Comparison of ENCODE assay signal across 1 cellular context in the genomic region with DNA sequence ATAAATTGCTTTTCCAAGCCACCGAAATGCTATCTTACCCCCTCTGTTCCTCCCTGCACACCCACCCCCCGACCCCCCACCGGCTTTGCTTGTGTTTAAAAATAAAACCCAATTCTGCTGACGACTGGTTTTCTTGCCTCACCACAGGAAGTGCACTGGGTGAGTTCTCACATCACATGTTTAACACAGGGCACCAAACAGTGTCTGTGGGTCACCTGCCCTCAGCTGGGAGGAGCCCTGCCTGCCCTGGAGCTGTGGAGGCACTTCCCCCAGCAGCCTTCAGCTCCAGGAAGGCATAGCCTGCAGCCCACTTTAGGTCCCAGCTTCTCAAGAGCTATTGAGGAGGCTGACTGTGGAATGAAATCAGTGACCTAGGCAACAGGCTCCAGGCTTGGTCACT.
A peak's percentile ranks its signal among the peaks of the same experiment; 100 is the strongest.
TF ChIP-seq lines count a peak whose summit lies in the region.

No MANE protein-coding gene starts in this region.

TF ChIP-seq in HEK293, 187 proteins besides CTCF, POLR2A, EP300 and RAD21 (continued from another document):
- no peak for TF ChIP-seq MZF1 (tag by site-specific recombination; IDR thresholded peaks at IDR 0.05; ENCODE audit: borderline replicate concordance)
- TF ChIP-seq ZBTB8A (tag by site-specific recombination; IDR thresholded peaks at IDR 0.05), result peak; percentile 48; the same call in 1 of the 2 replicates
- TF ChIP-seq ZNF132 (tag by site-specific recombination; IDR thresholded peaks at IDR 0.05; ENCODE audit: borderline replicate concordance), result no peak
- no peak for TF ChIP-seq ZNF37A (tag by site-specific recombination; IDR thresholded peaks at IDR 0.05)
- TF ChIP-seq, protein P1, sequence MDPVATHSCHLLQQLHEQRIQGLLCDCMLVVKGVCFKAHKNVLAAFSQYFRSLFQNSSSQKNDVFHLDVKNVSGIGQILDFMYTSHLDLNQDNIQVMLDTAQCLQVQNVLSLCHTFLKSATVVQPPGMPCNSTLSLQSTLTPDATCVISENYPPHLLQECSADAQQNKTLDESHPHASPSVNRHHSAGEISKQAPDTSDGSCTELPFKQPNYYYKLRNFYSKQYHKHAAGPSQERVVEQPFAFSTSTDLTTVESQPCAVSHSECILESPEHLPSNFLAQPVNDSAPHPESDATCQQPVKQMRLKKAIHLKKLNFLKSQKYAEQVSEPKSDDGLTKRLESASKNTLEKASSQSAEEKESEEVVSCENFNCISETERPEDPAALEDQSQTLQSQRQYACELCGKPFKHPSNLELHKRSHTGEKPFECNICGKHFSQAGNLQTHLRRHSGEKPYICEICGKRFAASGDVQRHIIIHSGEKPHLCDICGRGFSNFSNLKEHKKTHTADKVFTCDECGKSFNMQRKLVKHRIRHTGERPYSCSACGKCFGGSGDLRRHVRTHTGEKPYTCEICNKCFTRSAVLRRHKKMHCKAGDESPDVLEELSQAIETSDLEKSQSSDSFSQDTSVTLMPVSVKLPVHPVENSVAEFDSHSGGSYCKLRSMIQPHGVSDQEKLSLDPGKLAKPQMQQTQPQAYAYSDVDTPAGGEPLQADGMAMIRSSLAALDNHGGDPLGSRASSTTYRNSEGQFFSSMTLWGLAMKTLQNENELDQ (tag by site-specific recombination; IDR thresholded peaks at IDR 0.05; ENCODE audit: low read depth), result no peak
- no peak for TF ChIP-seq ZNF776 (tag by site-specific recombination; IDR thresholded peaks at IDR 0.05; ENCODE audit: borderline replicate concordance)
